In genomic region chr17:34082404-34082803, GRCh38 we compare ENCODE assay signal across 8 cellular contexts.
"Had no signal": no experiment of that assay in that cellular context is flagged by ENCODE, and none has a peak within 500 bp of the region (broad histone marks: within the 10 kb centered on the region; RNA-seq: fewer than 3 reads in every experiment).

No MANE protein-coding gene starts in this region.

- ATAC-seq: HCT116, HepG2 had no signal

- DNase-seq: GM23248, GOT3, H7, HFFc6 had no signal

- H3K4me3 ChIP-seq: GM23248, HAP-1 had no signal

- H3K4me1 ChIP-seq: HAP-1 had no signal

- H3K9me3 ChIP-seq: HAP-1 had no signal

- H3K36me3 ChIP-seq: HAP-1 had no signal

- H3K27ac ChIP-seq: GM23248, HL-60 had no signal
